22 cellular contexts compared by ENCODE assay signal in genomic region chr18:42513416-42513815, GRCh38.
"Had no signal": no experiment of that assay in that cellular context is flagged by ENCODE, and none has a peak within 500 bp of the region (broad histone marks: within the 10 kb centered on the region; RNA-seq: fewer than 3 reads in every experiment).

No MANE protein-coding gene starts in this region.

- H3K27ac ChIP-seq: colonic mucosa, epithelial cell of prostate, gastrocnemius medialis, left lung, neutrophil, pancreas, right lobe of liver, thoracic aorta, tibial nerve, upper lobe of left lung had no signal

- DNase-seq: colonic mucosa; effector CD8-positive, alpha-beta T cell; endodermal cell; foreskin fibroblast; gastrocnemius medialis; head of caudate nucleus; hippocampal formation; left cardiac atrium; left lung; naive thymus-derived CD8-positive, alpha-beta T cell; pancreas; right lobe of liver; small intestine; stimulated activated CD4-positive, alpha-beta T cell treated with anti-CD3 and anti-CD28 coated beads, Interleukin-15, amount 100 ng/mL, for 24 hours; stimulated activated CD4-positive, alpha-beta T cell treated with anti-CD3 and anti-CD28 coated beads, Interleukin-2, amount 100 ng/mL, for 48 hours; stimulated activated naive B cell treated with anti-CD40 and anti-IgM and Interleukin-4, amounts not matched to agents 10 μg/mL and 1 μg/mL and 100 μg/mL, for 72 hours; upper lobe of left lung had no signal

- H3K27me3 ChIP-seq: colonic mucosa, gastrocnemius medialis, left lung, neutrophil, pancreas, right lobe of liver, tibial nerve, upper lobe of left lung had no signal

- H3K36me3 ChIP-seq: colonic mucosa, gastrocnemius medialis, left lung, neutrophil, pancreas, right lobe of liver, thoracic aorta, tibial nerve, upper lobe of left lung had no signal

- H3K9me3 ChIP-seq: colonic mucosa, gastrocnemius medialis, left lung, neutrophil, pancreas, right lobe of liver, thoracic aorta, tibial nerve, upper lobe of left lung had no signal

- ATAC-seq: esophagus mucosa; gastrocnemius medialis; left cardiac atrium; left lung; naive thymus-derived CD8-positive, alpha-beta T cell; pancreas; stimulated activated naive B cell treated with anti-CD40 and anti-IgM and Interleukin-4, amounts not matched to agents 10 μg/mL and 1 μg/mL and 100 μg/mL, for 72 hours had no signal

- H3K4me1 ChIP-seq: colonic mucosa, gastrocnemius medialis, left lung, tibial nerve, upper lobe of left lung had no signal

- H3K4me3 ChIP-seq: colonic mucosa, gastrocnemius medialis, left lung, pancreas, right lobe of liver, thoracic aorta, tibial nerve, upper lobe of left lung had no signal
